In genomic region chr5:14406554-14406849, GRCh38 we compare ENCODE assay signal across 13 cellular contexts.
DNase-seq lines count a peak whose midpoint lies in the region; ATAC-seq and TF ChIP-seq lines count a peak whose summit lies in the region.
"Had no signal": no experiment of that assay in that cellular context is flagged by ENCODE, and none has a peak within 500 bp of the region (broad histone marks: within the 10 kb centered on the region; RNA-seq: fewer than 3 reads in every experiment).

No MANE protein-coding gene starts in this region.

- H3K4me1 Mint-ChIP-seq in activated T-helper 1 cell treated with anti-CD3 and anti-CD28 coated beads, Interleukin-12 subunit alpha, Interleukin-12 subunit beta, Interleukin-2, Interleukin-4 antibody, amounts not matched to agents 30 ng/mL and 10 ng/mL and 1 ng/mL, durations not matched to agents 14 hours and 24 hours and 36 hours (ENCODE audit: low read depth), result peaks cover 1% of the 10 kb centered on the region
- H3K4me1 Mint-ChIP-seq: neural crest cell had no signal

- CTCF ChIA-PET in AG04450 (lab: Charles Lee), result no interaction called here

- H3K9me3 ChIP-seq in AG04450 (ENCODE audit: control insufficient read depth, insufficient read depth, low read length) (no peaks in the 10 kb centered on the region), MG63 (no peaks in the 10 kb centered on the region)
- H3K9me3 ChIP-seq: colonic mucosa had no signal

- peak overlapping the region; percentile 58 for H3K27ac ChIP-seq in AG04450 (ENCODE audit: low read depth, low read length)
- H3K27ac ChIP-seq: colonic mucosa had no signal

- peaks cover 7% of the 10 kb centered on the region for H3K36me3 Mint-ChIP-seq in activated T-helper 1 cell treated with anti-CD3 and anti-CD28 coated beads, Interleukin-12 subunit alpha, Interleukin-12 subunit beta, Interleukin-2, Interleukin-4 antibody, amounts not matched to agents 30 ng/mL and 10 ng/mL and 1 ng/mL, durations not matched to agents 14 hours and 24 hours and 36 hours (ENCODE audit: low read depth)
- H3K36me3 Mint-ChIP-seq: CD4-positive, alpha-beta memory T cell had no signal

- ATAC-seq in HG02759 (IDR thresholded peaks at IDR 0.05; ENCODE audit: unreplicated experiment) (no peak), GM18511 (IDR thresholded peaks at IDR 0.05; ENCODE audit: unreplicated experiment) (no peak)

- intact Hi-C loops in activated T-helper 1 cell treated with anti-CD3 and anti-CD28 coated beads, Interleukin-12 subunit alpha, Interleukin-12 subunit beta, Interleukin-2, Interleukin-4 antibody, amounts not matched to agents 30 ng/mL and 10 ng/mL and 1 ng/mL, durations not matched to agents 14 hours and 24 hours and 36 hours (cut with micrococcal nuclease), result no loop called here

- POLR2A ChIA-PET in AG04450 (lab: Yijun Ruan, JAX), result interaction anchor here (0.5 kb wide), 1 partner anchor 57 kb away, joined by 4 read pairs; no protein-coding TSS in a partner anchor

- H3K36me3 ChIP-seq in MG63, result peaks cover 86% of the 10 kb centered on the region
- H3K36me3 ChIP-seq: colonic mucosa had no signal

- no peak overlapping the region for H3K4me3 Mint-ChIP-seq in activated T-helper 1 cell treated with anti-CD3 and anti-CD28 coated beads, Interleukin-12 subunit alpha, Interleukin-12 subunit beta, Interleukin-2, Interleukin-4 antibody, amounts not matched to agents 30 ng/mL and 10 ng/mL and 1 ng/mL, durations not matched to agents 14 hours and 24 hours and 36 hours
- H3K4me3 Mint-ChIP-seq: CD4-positive, alpha-beta memory T cell; neural crest cell had no signal

- TF ChIP-seq CTCF in AG04450 (IDR thresholded peaks at IDR 0.05; ENCODE audit: low read depth, low read length), result no peak
- TF ChIP-seq CTCF in cardiac fibroblast (IDR thresholded peaks at IDR 0.05; ENCODE audit: low read depth, low read length), result no peak

- H3K27me3 ChIP-seq in AG04450 (ENCODE audit: control insufficient read depth, insufficient read depth, low read length) (no peaks in the 10 kb centered on the region), MG63 (no peaks in the 10 kb centered on the region)
- H3K27me3 ChIP-seq: colonic mucosa had no signal

- H3K27me3 Mint-ChIP-seq in activated T-helper 1 cell treated with anti-CD3 and anti-CD28 coated beads, Interleukin-12 subunit alpha, Interleukin-12 subunit beta, Interleukin-2, Interleukin-4 antibody, amounts not matched to agents 30 ng/mL and 10 ng/mL and 1 ng/mL, durations not matched to agents 14 hours and 24 hours and 36 hours (ENCODE audit: insufficient read depth), result peaks cover 3% of the 10 kb centered on the region

- DNase-seq in AG04450 (ENCODE audit: low read depth, low spot score) (peak; percentile 66), MG63 (peak; percentile 97), cardiac fibroblast (ENCODE audit: low read depth in 2 of 2) (peak; percentile 72 to 95), myocyte (ENCODE audit: low read depth) (peak; percentile 73)
- no peak for DNase-seq in stimulated activated CD4-positive, alpha-beta T cell treated with anti-CD3 and anti-CD28 coated beads, Interleukin-2, amount 100 ng/mL, for 24 hours
- DNase-seq in activated T-helper 1 cell treated with anti-CD3 and anti-CD28 coated beads, Interleukin-12 subunit alpha, Interleukin-12 subunit beta, Interleukin-2, Interleukin-4 antibody, amounts not matched to agents 30 ng/mL and 10 ng/mL and 1 ng/mL, durations not matched to agents 14 hours and 24 hours and 36 hours (ENCODE audit: low spot score), result no peak
- DNase-seq: CD4-positive, alpha-beta memory T cell; colonic mucosa; Karpas-422; T-helper 9 cell had no signal

- no peak overlapping the region for H3K27ac Mint-ChIP-seq in activated T-helper 1 cell treated with anti-CD3 and anti-CD28 coated beads, Interleukin-12 subunit alpha, Interleukin-12 subunit beta, Interleukin-2, Interleukin-4 antibody, amounts not matched to agents 30 ng/mL and 10 ng/mL and 1 ng/mL, durations not matched to agents 14 hours and 24 hours and 36 hours

- H3K9me3 Mint-ChIP-seq in activated T-helper 1 cell treated with anti-CD3 and anti-CD28 coated beads, Interleukin-12 subunit alpha, Interleukin-12 subunit beta, Interleukin-2, Interleukin-4 antibody, amounts not matched to agents 30 ng/mL and 10 ng/mL and 1 ng/mL, durations not matched to agents 14 hours and 24 hours and 36 hours, result peaks cover 14% of the 10 kb centered on the region

- H3K4me3 ChIP-seq in AG04450 (ENCODE audit: low read depth, low read length) (no peak overlapping the region), MG63 (no peak overlapping the region), cardiac fibroblast (replicated peaks in 1 of 2; ENCODE audit: low read depth in 2 of 2, low read length in 2 of 2) (no peak overlapping the region)
- H3K4me3 ChIP-seq: colonic mucosa had no signal

Comparison
In these comparisons a context has a peak if more than half of its experiments do, and no peak if none do; other contexts are left out.
1. DNase-seq: peak in AG04450 (single experiment), MG63 (single experiment), cardiac fibroblast (2 of 2) and myocyte (single experiment); none in stimulated activated CD4-positive, alpha-beta T cell treated with anti-CD3 and anti-CD28 coated beads, Interleukin-2, amount 100 ng/mL, for 24 hours (0 of 2) and activated T-helper 1 cell treated with anti-CD3 and anti-CD28 coated beads, Interleukin-12 subunit alpha, Interleukin-12 subunit beta, Interleukin-2, Interleukin-4 antibody, amounts not matched to agents 30 ng/mL and 10 ng/mL and 1 ng/mL, durations not matched to agents 14 hours and 24 hours and 36 hours (single experiment).